In genomic region chr14:70177092-70177491, GRCh38 we compare ENCODE assay signal across 27 cellular contexts. TPM values are rescaled to one million over a fixed set of nuclear protein-coding genes. Genes with fewer than 3 reads are reported as not detected.
"Had no signal": no experiment of that assay in that cellular context is flagged by ENCODE, and none has a peak within 500 bp of the region (broad histone marks: within the 10 kb centered on the region; RNA-seq: fewer than 3 reads in every experiment).

No MANE protein-coding gene starts in this region.

- ATAC-seq: activated naive CD4-positive, alpha-beta T cell treated with anti-CD3 and anti-CD28 coated beads, Interleukin-2, amount 50 U/mL, for 72 hours; activated naive CD8-positive, alpha-beta T cell treated with anti-CD3 and anti-CD28 coated beads, Interleukin-2, amount 50 U/mL, for 24 hours; activated T-cell treated with anti-CD3 and anti-CD28 coated beads, Interleukin-2, amount 50 U/mL, for 4 hours; body of pancreas; Panc1; Right ventricle myocardium inferior had no signal

- H3K4me3 Mint-ChIP-seq: activated CD4-positive, alpha-beta memory T cell treated with anti-CD3 and anti-CD28 coated beads for 36 hours; activated CD4-positive, alpha-beta T cell treated with anti-CD3 and anti-CD28 coated beads, Interleukin-2, amount 10 ng/mL, durations not matched to agents 7 days and 5 days; activated naive CD8-positive, alpha-beta T cell treated with anti-CD3 and anti-CD28 coated beads, Interleukin-2, amount 50 U/mL, for 24 hours; activated T-cell treated with anti-CD3 and anti-CD28 coated beads, Interleukin-2, amount 50 U/mL, for 4 hours; central memory CD8-positive, alpha-beta T cell had no signal

- H3K9me3 Mint-ChIP-seq: activated CD4-positive, alpha-beta memory T cell treated with anti-CD3 and anti-CD28 coated beads for 36 hours; activated CD4-positive, alpha-beta T cell treated with anti-CD3 and anti-CD28 coated beads, Interleukin-2, amount 10 ng/mL, durations not matched to agents 7 days and 5 days; activated naive CD4-positive, alpha-beta T cell treated with anti-CD3 and anti-CD28 coated beads, Interleukin-2, amount 50 U/mL, for 72 hours; activated naive CD8-positive, alpha-beta T cell treated with anti-CD3 and anti-CD28 coated beads, Interleukin-2, amount 50 U/mL, for 24 hours; activated T-cell treated with anti-CD3 and anti-CD28 coated beads, Interleukin-2, amount 50 U/mL, for 4 hours; central memory CD8-positive, alpha-beta T cell had no signal

- H3K4me3 ChIP-seq: ascending aorta, body of pancreas, SK-N-MC had no signal

- H3K27me3 ChIP-seq: ascending aorta, body of pancreas had no signal

- H3K27ac ChIP-seq: ascending aorta, body of pancreas, SK-N-MC, VCaP had no signal

- H3K4me1 Mint-ChIP-seq: activated CD4-positive, alpha-beta T cell treated with anti-CD3 and anti-CD28 coated beads, Interleukin-2, amount 10 ng/mL, durations not matched to agents 7 days and 5 days; activated naive CD8-positive, alpha-beta T cell treated with anti-CD3 and anti-CD28 coated beads, Interleukin-2, amount 50 U/mL, for 24 hours; central memory CD8-positive, alpha-beta T cell had no signal

- DNase-seq: activated CD4-positive, alpha-beta memory T cell treated with anti-CD3 and anti-CD28 coated beads for 36 hours; activated CD4-positive, alpha-beta T cell treated with anti-CD3 and anti-CD28 coated beads, Interleukin-2, amount 10 ng/mL, durations not matched to agents 7 days and 5 days; activated CD4-positive, CD25-positive, alpha-beta regulatory T cell; activated CD8-positive, alpha-beta memory T cell treated with anti-CD3 and anti-CD28 coated beads for 24 hours; activated effector memory CD4-positive, alpha-beta T cell treated with anti-CD3 and anti-CD28 coated beads, Interleukin-2, amount 50 U/mL, for 16 hours; activated naive CD4-positive, alpha-beta T cell treated with Interleukin-2 at 50 U/mL for 16 hours; activated naive CD8-positive, alpha-beta T cell treated with anti-CD3 and anti-CD28 coated beads, Interleukin-2, amount 50 U/mL, for 24 hours; activated T-cell treated with anti-CD3 and anti-CD28 coated beads, Interleukin-2, amount 50 U/mL, for 4 hours; amniotic stem cell; body of pancreas; Kasumi-1; KBM-7; NCI-H1092; NCI-H1417; NCI-H2029 treated with DMSO at 0.1 percent for 48 hours; NCI-H526; NCI-H82; OCI-M1; RPMI8226; T-helper 1 cell had no signal

- H3K27ac Mint-ChIP-seq: activated CD4-positive, alpha-beta memory T cell treated with anti-CD3 and anti-CD28 coated beads for 36 hours; activated CD4-positive, alpha-beta T cell treated with anti-CD3 and anti-CD28 coated beads, Interleukin-2, amount 10 ng/mL, durations not matched to agents 7 days and 5 days; activated naive CD4-positive, alpha-beta T cell treated with anti-CD3 and anti-CD28 coated beads, Interleukin-2, amount 50 U/mL, for 72 hours; activated naive CD8-positive, alpha-beta T cell treated with anti-CD3 and anti-CD28 coated beads, Interleukin-2, amount 50 U/mL, for 24 hours had no signal

- H3K9me3 ChIP-seq: ascending aorta, body of pancreas had no signal

- H3K36me3 Mint-ChIP-seq: activated CD4-positive, alpha-beta memory T cell treated with anti-CD3 and anti-CD28 coated beads for 36 hours; activated naive CD4-positive, alpha-beta T cell treated with anti-CD3 and anti-CD28 coated beads, Interleukin-2, amount 50 U/mL, for 72 hours had no signal

- H3K4me1 ChIP-seq: ascending aorta, body of pancreas had no signal

- H3K36me3 ChIP-seq: ascending aorta had no signal

RNA-seq across cellular contexts. Expression of gene SLC8A3, which starts 11.7 kb away (rescaled TPM):
- total RNA-seq: activated CD4-positive, alpha-beta T cell treated with anti-CD3 and anti-CD28 coated beads, Interleukin-2, amount 10 ng/mL, durations not matched to agents 7 days and 5 days; ascending aorta had no signal
